ENCODE assay signal across 26 cellular contexts in genomic region chr1:212696721-212697331, GRCh38. TPM values are rescaled to one million over a fixed set of nuclear protein-coding genes. Genes with fewer than 3 reads are reported as not detected.
DNase-seq lines count a peak whose midpoint lies in the region; ATAC-seq, FAIRE-seq and TF ChIP-seq lines count a peak whose summit lies in the region.
"Had no signal": no experiment of that assay in that cellular context is flagged by ENCODE, and none has a peak within 500 bp of the region (broad histone marks: within the 10 kb centered on the region; RNA-seq: fewer than 3 reads in every experiment).

No MANE protein-coding gene starts in this region.

- peak; percentile 51 for FAIRE-seq in K562 (lab: Jason Lieb, UNC)
- FAIRE-seq: TTC549 had no signal

- peak overlapping the region; percentile 31 for H3K4me3 ChIP-seq in CD4-positive, CD25-positive, alpha-beta regulatory T cell (ENCODE audit: low read depth, low read length)
- H3K4me3 ChIP-seq in DOHH2 (ENCODE audit: low read length), result peak overlapping the region; percentile 20; the same call in 1 of the 2 replicates
- H3K4me3 ChIP-seq in K562, result no peak overlapping the region
- H3K4me3 ChIP-seq: HAP-1, left ventricle myocardium inferior, thyroid gland had no signal

- no peak overlapping the region for H3K9ac ChIP-seq in K562 (ENCODE audit: insufficient read depth in 1 of 2, low read depth in 2 of 2, low read length in 2 of 2)

- in situ Hi-C loops in K562 (cut with MboI), result no loop called here

- TF ChIP-seq POLR2A in K562 (conservative IDR thresholded peaks at IDR 0.05), result no peak

- H2AFZ ChIP-seq in K562 (ENCODE audit: low read depth, low read length), result no peak overlapping the region

- H3K9me3 ChIP-seq in CD4-positive, CD25-positive, alpha-beta regulatory T cell (ENCODE audit: control insufficient read depth in 2 of 2, low read length in 2 of 2), result no peaks in the 10 kb centered on the region
- H3K9me3 ChIP-seq in DOHH2 (ENCODE audit: control insufficient read depth, insufficient read depth, low read length), result no peaks in the 10 kb centered on the region
- no peaks in the 10 kb centered on the region for H3K9me3 ChIP-seq in K562 (replicated peaks; ENCODE audit: control insufficient read depth, insufficient read depth, low read depth, low read length)
- H3K9me3 ChIP-seq: HAP-1, left ventricle myocardium inferior, thyroid gland had no signal

- peaks cover 6% of the 10 kb centered on the region; the same call in 1 of the 2 replicates for H3F3A ChIP-seq in DOHH2 (ENCODE audit: control insufficient read depth, insufficient read depth)

- peak overlapping the region in 1 of 3 donors; percentile 85 for H3K27ac Mint-ChIP-seq in CD4-positive, CD25-positive, alpha-beta regulatory T cell
- peak overlapping the region; percentile 89 for H3K27ac Mint-ChIP-seq in activated CD4-positive, alpha-beta memory T cell treated with anti-CD3 and anti-CD28 coated beads for 36 hours
- H3K27ac Mint-ChIP-seq: progenitor cell of endocrine pancreas had no signal

- BruUV-seq in K562 (replicated peaks; lab: Mats Ljungman, UMichigan), result no TSS peak

- intact Hi-C loops in activated CD4-positive, alpha-beta memory T cell treated with anti-CD3 and anti-CD28 coated beads for 36 hours (cut with micrococcal nuclease), result loop anchor here (5.0 kb wide), 1 partner anchor 220 kb away; no protein-coding TSS in a partner anchor
- intact Hi-C loops in K562 (cut with micrococcal nuclease), result loop anchor here (10.0 kb wide), 1 partner anchor 218 kb away; no protein-coding TSS in a partner anchor
- intact Hi-C loops in sciatic nerve (cut with DNase I), result no loop called here

- no peaks in the 10 kb centered on the region for H3K36me3 Mint-ChIP-seq in CD4-positive, CD25-positive, alpha-beta regulatory T cell
- H3K36me3 Mint-ChIP-seq in activated CD4-positive, alpha-beta memory T cell treated with anti-CD3 and anti-CD28 coated beads for 36 hours, result peaks cover 72% of the 10 kb centered on the region

- WGBS in K562 (ENCODE audit: insufficient coverage, low coverage, missing lambda C conversion rate), result 16% methylated on average over 13 of the region's 13 CpGs

- H3K79me2 ChIP-seq in DOHH2 (ENCODE audit: control insufficient read depth, low read length) (no peaks in the 10 kb centered on the region), K562 (ENCODE audit: control insufficient read depth, insufficient read depth, low read length) (no peaks in the 10 kb centered on the region)

- CTCF ChIA-PET in activated CD4-positive, alpha-beta memory T cell treated with anti-CD3 and anti-CD28 coated beads for 36 hours (lab: Charles Lee), result interaction anchor here (0.6 to 3.3 kb wide), 7 partner anchors 8 to 220 kb away, joined by 3 to 32 read pairs (median 6); no protein-coding TSS in a partner anchor
- CTCF ChIA-PET in K562 (lab: Yijun Ruan, JAX; ENCODE audit: low intra/inter-chr PET ratio), result no interaction called here

- no peak for TF ChIP-seq CTCF in DOHH2 (IDR thresholded peaks at IDR 0.05; ENCODE audit: low read depth, low read length, poor library complexity, severe bottlenecking)
- TF ChIP-seq CTCF in K562 (IDR thresholded peaks at IDR 0.05 in 2 of 3, conservative IDR thresholded peaks at IDR 0.05 in 1 of 3; ENCODE audit: insufficient read depth in 2 of 3, low read depth in 1 of 3, low read length in 3 of 3), result no peak

- no peaks in the 10 kb centered on the region for H3K36me3 ChIP-seq in CD4-positive, CD25-positive, alpha-beta regulatory T cell (ENCODE audit: control insufficient read depth, insufficient read depth, low read length)
- H3K36me3 ChIP-seq in DOHH2 (ENCODE audit: control insufficient read depth, low read length) (no peaks in the 10 kb centered on the region), K562 (ENCODE audit: control insufficient read depth, insufficient read depth, low read length) (no peaks in the 10 kb centered on the region)
- H3K36me3 ChIP-seq: HAP-1, left ventricle myocardium inferior, thyroid gland had no signal

- ATAC-seq in CD4-positive, CD25-positive, alpha-beta regulatory T cell (ENCODE audit: low read depth in 2 of 2), result no peak
- ATAC-seq in K562 (no peak), sciatic nerve (no peak)

- H3K4me1 ChIP-seq in CD4-positive, CD25-positive, alpha-beta regulatory T cell (ENCODE audit: control insufficient read depth, insufficient read depth, low read length, poor library complexity, severe bottlenecking), result peaks cover 31% of the 10 kb centered on the region
- H3K4me1 ChIP-seq in DOHH2 (ENCODE audit: control insufficient read depth, low read length) (peaks cover 36% of the 10 kb centered on the region), K562 (replicated peaks in 1 of 2; ENCODE audit: control insufficient read depth in 2 of 2, insufficient read depth in 2 of 2, low read length in 2 of 2) (peaks cover 19 to 23% of the 10 kb centered on the region in 2 experiments)

- H3K9me3 Mint-ChIP-seq in CD4-positive, CD25-positive, alpha-beta regulatory T cell, result no peaks in the 10 kb centered on the region
- H3K9me3 Mint-ChIP-seq in activated CD4-positive, alpha-beta memory T cell treated with anti-CD3 and anti-CD28 coated beads for 36 hours, result no peaks in the 10 kb centered on the region
- H3K9me3 Mint-ChIP-seq: activated naive CD8-positive, alpha-beta T cell treated with anti-CD3 and anti-CD28 coated beads, Interleukin-2, amount 10 ng/mL, durations not matched to agents 7 days and 5 days; neural crest cell had no signal

- no peaks in the 10 kb centered on the region for H3K9me2 ChIP-seq in DOHH2 (replicated peaks; ENCODE audit: control insufficient read depth, low read length)

- no peaks in the 10 kb centered on the region for H4K20me1 ChIP-seq in DOHH2 (ENCODE audit: control insufficient read depth, insufficient read depth, low read depth, low read length)
- no peaks in the 10 kb centered on the region for H4K20me1 ChIP-seq in K562 (replicated peaks; ENCODE audit: control insufficient read depth, insufficient read depth, low read length)

- H3K9me1 ChIP-seq in K562 (ENCODE audit: control insufficient read depth, insufficient read depth, low read length), result no peaks in the 10 kb centered on the region

- POLR2A ChIA-PET in activated CD4-positive, alpha-beta memory T cell treated with anti-CD3 and anti-CD28 coated beads for 36 hours (lab: Charles Lee), result interaction anchor here (1.0 to 1.5 kb wide), 4 partner anchors 18 to 63 kb away, joined by 3 read pairs; no protein-coding TSS in a partner anchor
- POLR2A ChIA-PET in K562 (lab: Yijun Ruan, JAX), result interaction anchor here (0.6 kb wide), 1 partner anchor 49 kb away, joined by 3 read pairs; no protein-coding TSS in a partner anchor

- TF ChIP-seq RAD21 in K562 (CRISPR knock-in tag; conservative IDR thresholded peaks at IDR 0.05 in 1 of 2, IDR thresholded peaks at IDR 0.05 in 1 of 2), result no peak

- H3K4me3 Mint-ChIP-seq in CD4-positive, CD25-positive, alpha-beta regulatory T cell, result peak overlapping the region; percentile 12 to 92 (median 72)
- H3K4me3 Mint-ChIP-seq in activated CD4-positive, alpha-beta memory T cell treated with anti-CD3 and anti-CD28 coated beads for 36 hours, result peak overlapping the region; percentile 90

- no peak for TF ChIP-seq EP300 in K562 (IDR thresholded peaks at IDR 0.05; ENCODE audit: low read length)

- H3K27ac ChIP-seq in CD4-positive, CD25-positive, alpha-beta regulatory T cell (ENCODE audit: insufficient read depth, low read length, poor library complexity, severe bottlenecking), result no peak overlapping the region
- H3K27ac ChIP-seq in DOHH2 (ENCODE audit: low read depth, low read length), result no peak overlapping the region
- H3K27ac ChIP-seq in K562 (ENCODE audit: extremely low read depth, low read depth, low read length), result no peak overlapping the region
- H3K27ac ChIP-seq: left ventricle myocardium inferior, thyroid gland had no signal

- H3K4me2 ChIP-seq in DOHH2 (ENCODE audit: low read length), result peak overlapping the region; percentile 34
- peak overlapping the region; percentile 8; the same call in 1 of the 2 replicates for H3K4me2 ChIP-seq in K562 (ENCODE audit: insufficient read depth, low read length)

- peaks cover 8% of the 10 kb centered on the region for H3K27me3 Mint-ChIP-seq in CD4-positive, CD25-positive, alpha-beta regulatory T cell
- H3K27me3 Mint-ChIP-seq in activated CD4-positive, alpha-beta memory T cell treated with anti-CD3 and anti-CD28 coated beads for 36 hours, result peaks cover 2% of the 10 kb centered on the region

- DNase-seq in CD4-positive, CD25-positive, alpha-beta regulatory T cell, result no peak
- DNase-seq in activated CD4-positive, alpha-beta memory T cell treated with anti-CD3 and anti-CD28 coated beads for 36 hours, result peak; percentile 52
- DNase-seq in K562 (ENCODE audit: extremely low read depth in 1 of 4, low spot score in 3 of 4) (no peak), sciatic nerve (ENCODE audit: low spot score) (no peak), SIG-M5 treated with dmso at 0.1 percent for 504 hours (lab: John Stamatoyannopoulos, UW; ENCODE audit: unreplicated experiment) (no peak), globus pallidus (ENCODE audit: low spot score) (no peak)
- DNase-seq: activated CD4-positive, alpha-beta T cell treated with anti-CD3 and anti-CD28 coated beads for 1 hour; activated naive CD8-positive, alpha-beta T cell treated with anti-CD3 and anti-CD28 coated beads, Interleukin-2, amount 10 ng/mL, durations not matched to agents 7 days and 5 days; cerebellar nuclear complex; effector CD4-positive, alpha-beta T cell; foreskin melanocyte; GDM1; hippocampal formation; KBM-7; left ventricle myocardium inferior; NCI-H146; NCI-H2171; NCI-H69; stimulated activated CD4-positive, alpha-beta T cell treated with anti-CD3 and anti-CD28 coated beads, Interleukin-2, amount 100 ng/mL, for 24 hours; stimulated activated naive CD4-positive, alpha-beta T cell; thyroid gland had no signal

- peaks cover 16 to 46% (median 36%) of the 10 kb centered on the region in 4 donors for H3K4me1 Mint-ChIP-seq in CD4-positive, CD25-positive, alpha-beta regulatory T cell
- peaks cover 66% of the 10 kb centered on the region for H3K4me1 Mint-ChIP-seq in activated CD4-positive, alpha-beta memory T cell treated with anti-CD3 and anti-CD28 coated beads for 36 hours (ENCODE audit: low read depth)

- peaks cover 3% of the 10 kb centered on the region for H3K27me3 ChIP-seq in CD4-positive, CD25-positive, alpha-beta regulatory T cell (ENCODE audit: control insufficient read depth, insufficient read depth, low read length)
- H3K27me3 ChIP-seq in DOHH2 (ENCODE audit: control insufficient read depth, low read length) (peaks cover 84% of the 10 kb centered on the region), K562 (ENCODE audit: control insufficient read depth in 2 of 2, insufficient read depth in 2 of 2, low read length in 2 of 2) (peaks cover 64 to 75% of the 10 kb centered on the region in 2 experiments)
- H3K27me3 ChIP-seq: thyroid gland had no signal

RNA-seq across cellular contexts. Expression of gene BATF3, which starts 2.8 kb away (rescaled TPM):
- 2.6 TPM for total RNA-seq in CD4-positive, CD25-positive, alpha-beta regulatory T cell
- 1 to 10 TPM; 1.6 to 4.4 (median 2.9) TPM for polyA plus RNA-seq in CD4-positive, CD25-positive, alpha-beta regulatory T cell
- 100 to 1,000 TPM; 314 to 320 TPM for total RNA-seq in activated CD4-positive, alpha-beta memory T cell treated with anti-CD3 and anti-CD28 coated beads for 36 hours
- 1.7 and 2.4 TPM in 2 replicates for total RNA-seq in K562 (2011; cell fraction: chromatin; rRNA removed; ENCODE audit: low replicate concordance)
- total RNA-seq in K562 (2011; cell fraction: nucleolus; rRNA removed), result 1.3 and 1.6 TPM in 2 replicates
- 1.2 and 2.6 TPM in 2 replicates for total RNA-seq in K562 (2011; cell fraction: nucleoplasm; rRNA removed)
- total RNA-seq in K562 (2014; rRNA removed), result 3.4 and 3.6 TPM in 2 replicates
- 0.96 and 1.1 TPM in 2 replicates for total RNA-seq in K562 (2014; rRNA removed; fragmentation: Illumina TruSeq; extraction: Trizol)
- total RNA-seq in K562 (2015; rRNA removed; fragmentation: Illumina TruSeq; extraction: Trizol), result 0.40 and 0.57 TPM in 2 replicates
- total RNA-seq in K562 (2021), result 2.0 and 3.8 TPM in 2 replicates
- 0.93 and 2.0 TPM in 2 replicates for polyA plus RNA-seq in K562 (2011; rRNA removed)
- 0.68 and 4.4 TPM in 2 replicates for polyA plus RNA-seq in K562 (2011; cell fraction: cytosol; rRNA removed)
- polyA plus RNA-seq in K562 (2011; cell fraction: nucleus; rRNA removed), result 0.48 and 0.71 TPM in 2 replicates
- 1.9 and 8.3 TPM in 2 replicates for polyA plus RNA-seq in K562 (2012)
- 2.7 and 3.1 TPM in 2 replicates for polyA plus RNA-seq in K562 (2014; fragmentation: Illumina TruSeq; extraction: Trizol)
- polyA plus RNA-seq in K562 (2014; fragmentation: Nextera tagmentation; extraction: Ambion mirVana), result under 1 TPM; 0.51 to 0.57 TPM
- polyA plus RNA-seq in K562 (2014; rRNA removed), result 3.8 and 5.2 TPM in 2 replicates
- polyA minus RNA-seq in K562 (2011; rRNA and poly(A)+ RNA removed), result 0.18 and 0.25 TPM in 2 replicates
- polyA minus RNA-seq in K562 (2011; cell fraction: cytosol; rRNA and poly(A)+ RNA removed), result 1.1 TPM in 1 of 2 replicates, not detected in the other
- 0.11 and 0.54 TPM in 2 replicates for polyA minus RNA-seq in K562 (2011; cell fraction: nucleus; rRNA and poly(A)+ RNA removed)
- total RNA-seq in sciatic nerve, result 6.5 TPM
- total RNA-seq: neural crest cell had no signal

Comparison
In these comparisons a context has a peak if more than half of its experiments do, and no peak if none do; other contexts are left out.
1. RNA of gene BATF3, which starts 2.8 kb away (total RNA-seq): 314 to 320 TPM in activated CD4-positive, alpha-beta memory T cell treated with anti-CD3 and anti-CD28 coated beads for 36 hours; 6.5 TPM in sciatic nerve (single experiment), 0.40 to 3.8 TPM in K562 and 2.6 TPM in CD4-positive, CD25-positive, alpha-beta regulatory T cell (single experiment); every median in the first group is over 10 times any median in the second.